Comparison of ENCODE assay signal across 1 cellular context in the genomic region with DNA sequence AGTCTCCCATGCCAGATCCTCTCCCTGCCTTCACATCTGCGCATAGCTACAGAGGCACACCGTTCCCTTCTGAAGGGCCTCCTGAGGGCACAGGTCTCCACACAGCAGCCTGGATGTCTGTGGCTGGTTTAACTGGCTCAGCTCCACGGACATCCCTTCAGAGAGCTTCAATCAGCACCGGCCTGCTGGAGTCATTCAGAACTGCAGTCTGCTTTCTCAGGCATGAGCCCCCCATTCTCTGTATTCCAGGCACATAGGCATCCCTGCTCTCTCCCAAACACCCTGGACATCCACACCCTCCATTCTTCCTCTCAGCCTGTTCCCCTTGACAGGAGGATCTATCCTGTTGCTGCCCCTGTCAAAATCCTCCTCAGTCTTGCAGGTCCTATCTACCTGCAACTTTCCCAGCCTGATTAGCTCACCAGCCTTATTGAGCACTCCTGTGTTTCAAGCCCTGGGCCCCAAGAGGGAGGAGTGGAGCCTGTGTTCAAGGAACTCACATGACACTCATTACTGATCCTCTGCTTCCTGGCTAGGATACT.
TF ChIP-seq lines count a peak whose summit lies in the region.

No MANE protein-coding gene starts in this region.

TF ChIP-seq in H1, 55 proteins besides CTCF, POLR2A, EP300 and RAD21:
- no peak for TF ChIP-seq ASH2L (IDR thresholded peaks at IDR 0.05; ENCODE audit: low read length)
- no peak for TF ChIP-seq ZNF274 (IDR thresholded peaks at IDR 0.05; ENCODE audit: borderline replicate concordance, extremely low read depth, low read length)
- TF ChIP-seq TAF1 (IDR thresholded peaks at IDR 0.05; ENCODE audit: low read depth, low read length), result no peak
- TF ChIP-seq BCL11A (IDR thresholded peaks at IDR 0.05; ENCODE audit: low read depth in 2 of 2, low read length in 2 of 2), result no peak
- TF ChIP-seq SIX5 (IDR thresholded peaks at IDR 0.05; ENCODE audit: low read depth, low read length), result no peak
- no peak for TF ChIP-seq BRCA1 (IDR thresholded peaks at IDR 0.05; ENCODE audit: low read depth, low read length)
- TF ChIP-seq ATF3 (IDR thresholded peaks at IDR 0.05; ENCODE audit: insufficient read depth, low read depth, low read length), result no peak
- no peak for TF ChIP-seq BACH1 (IDR thresholded peaks at IDR 0.05; ENCODE audit: low read length)
- TF ChIP-seq KDM1A (IDR thresholded peaks at IDR 0.05; ENCODE audit: borderline replicate concordance, low read length), result no peak
- no peak for TF ChIP-seq NANOG (IDR thresholded peaks at IDR 0.05; ENCODE audit: insufficient read depth, low read depth, low read length, poor library complexity, severe bottlenecking)
- no peak for TF ChIP-seq TCF12 (IDR thresholded peaks at IDR 0.05; ENCODE audit: low read depth, low read length)
- TF ChIP-seq NRF1 (IDR thresholded peaks at IDR 0.05; ENCODE audit: low read depth, low read length), result no peak
- no peak for TF ChIP-seq SIRT6 (IDR thresholded peaks at IDR 0.05; ENCODE audit: low read length)
- no peak for TF ChIP-seq SAP30 (IDR thresholded peaks at IDR 0.05; ENCODE audit: insufficient read depth, insufficient replicate concordance, low read length)
- TF ChIP-seq CBX8 (IDR thresholded peaks at IDR 0.05; ENCODE audit: borderline replicate concordance, low read depth, low read length), result no peak
- no peak for TF ChIP-seq CBX5 (IDR thresholded peaks at IDR 0.05; ENCODE audit: low read depth, low read length)
- no peak for TF ChIP-seq JUND (IDR thresholded peaks at IDR 0.05; ENCODE audit: low read length)
- no peak for TF ChIP-seq GABPA (IDR thresholded peaks at IDR 0.05; ENCODE audit: borderline replicate concordance, insufficient read depth, low read length)
- no peak for TF ChIP-seq GTF2F1 (IDR thresholded peaks at IDR 0.05; ENCODE audit: borderline replicate concordance, low read depth, low read length)
- TF ChIP-seq, protein P1, sequence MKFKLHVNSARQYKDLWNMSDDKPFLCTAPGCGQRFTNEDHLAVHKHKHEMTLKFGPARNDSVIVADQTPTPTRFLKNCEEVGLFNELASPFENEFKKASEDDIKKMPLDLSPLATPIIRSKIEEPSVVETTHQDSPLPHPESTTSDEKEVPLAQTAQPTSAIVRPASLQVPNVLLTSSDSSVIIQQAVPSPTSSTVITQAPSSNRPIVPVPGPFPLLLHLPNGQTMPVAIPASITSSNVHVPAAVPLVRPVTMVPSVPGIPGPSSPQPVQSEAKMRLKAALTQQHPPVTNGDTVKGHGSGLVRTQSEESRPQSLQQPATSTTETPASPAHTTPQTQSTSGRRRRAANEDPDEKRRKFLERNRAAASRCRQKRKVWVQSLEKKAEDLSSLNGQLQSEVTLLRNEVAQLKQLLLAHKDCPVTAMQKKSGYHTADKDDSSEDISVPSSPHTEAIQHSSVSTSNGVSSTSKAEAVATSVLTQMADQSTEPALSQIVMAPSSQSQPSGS (IDR thresholded peaks at IDR 0.05; ENCODE audit: low read length), result no peak
